ENCODE assay signal across 8 cellular contexts in genomic region chr15:70853855-70854668, GRCh38. TPM values are rescaled to one million over a fixed set of nuclear protein-coding genes. Genes with fewer than 3 reads are reported as not detected.
DNase-seq lines count a peak whose midpoint lies in the region; ATAC-seq and TF ChIP-seq lines count a peak whose summit lies in the region.

Gene LARP6, minus strand, starts transcription at chr15:70854157. Its CDS starts 69 bp downstream, at chr15:70854088.

- peak in 1 of 2 donors; percentile 55 for TF ChIP-seq POLR2A in vagina (IDR thresholded peaks at IDR 0.05)

- H3K9me3 ChIP-seq in MG63 (no peaks in the 10 kb centered on the region), vagina (no peaks in the 10 kb centered on the region)

- H3K9me3 Mint-ChIP-seq in neural crest cell, result no peaks in the 10 kb centered on the region

- H3K4me1 ChIP-seq in vagina, result peaks cover 29% of the 10 kb centered on the region

- peaks cover 3% of the 10 kb centered on the region for H3K36me3 Mint-ChIP-seq in neural crest cell (ENCODE audit: low read depth)

- H3K27me3 Mint-ChIP-seq in neural crest cell (ENCODE audit: low read depth), result no peaks in the 10 kb centered on the region

- no peak for TF ChIP-seq CTCF in neural crest cell (conservative IDR thresholded peaks at IDR 0.05)
- TF ChIP-seq CTCF in vagina (IDR thresholded peaks at IDR 0.05), result no peak

- no peak for ATAC-seq in GM18858 (IDR thresholded peaks at IDR 0.05; ENCODE audit: unreplicated experiment)

- no peaks in the 10 kb centered on the region for H3K27me3 ChIP-seq in MG63
- no peaks in the 10 kb centered on the region for H3K27me3 ChIP-seq in vagina

- H3K4me1 Mint-ChIP-seq in neural crest cell, result peaks cover 16% of the 10 kb centered on the region

- peaks cover 30% of the 10 kb centered on the region for H3K36me3 ChIP-seq in MG63
- peaks cover 0 to 5% of the 10 kb centered on the region in 2 donors for H3K36me3 ChIP-seq in vagina

- intact Hi-C loops in vagina (cut with DNase I), result no loop called here

- peak within 1 kb of the TSS; percentile 68 for H3K4me3 ChIP-seq in MG63
- peak within 1 kb of the TSS; percentile 60 to 95 for H3K4me3 ChIP-seq in vagina

- peak within 1 kb of the TSS; percentile 93 for H3K4me3 Mint-ChIP-seq in neural crest cell

- H3K27ac ChIP-seq in vagina, result peak within 1 kb of the TSS; percentile 92

- H3K27ac Mint-ChIP-seq in neural crest cell (ENCODE audit: unreplicated experiment), result peak within 1 kb of the TSS; percentile 93

- DNase-seq in ELR (ENCODE audit: low read depth), result peak; percentile 71
- peak; percentile 74 for DNase-seq in MG63
- DNase-seq in activated naive CD4-positive, alpha-beta T cell treated with Interleukin-2 at 50 U/mL for 16 hours, result peak; percentile 8
- peak; percentile 8 for DNase-seq in germinal center (ENCODE audit: low spot score)
- peak; percentile 65 for DNase-seq in neural crest cell (ENCODE audit: low read depth, low spot score)
- DNase-seq in vagina (ENCODE audit: extremely low spot score in 2 of 2), result no peak
- DNase-seq in MV-4-11 (lab: John Stamatoyannopoulos, UW), result no peak

RNA-seq across cellular contexts. Expression of gene LARP6, which starts in this region (rescaled TPM):
- 62.8 and 116 TPM in 2 replicates for total RNA-seq in MG63 (2014; rRNA removed; shearing (Covaris generic); ENCODE audit: low replicate concordance)
- total RNA-seq in neural crest cell (18.2 and 20.5 TPM in 2 replicates), vagina (50.6 TPM)

Comparison
In these comparisons a context has a peak if more than half of its experiments do, and no peak if none do; other contexts are left out.
1. DNase-seq: peak in ELR (single experiment), MG63 (single experiment), activated naive CD4-positive, alpha-beta T cell treated with Interleukin-2 at 50 U/mL for 16 hours (single experiment), germinal center (single experiment) and neural crest cell (single experiment); none in vagina (0 of 2) and MV-4-11 (single experiment).